In the genomic region with DNA sequence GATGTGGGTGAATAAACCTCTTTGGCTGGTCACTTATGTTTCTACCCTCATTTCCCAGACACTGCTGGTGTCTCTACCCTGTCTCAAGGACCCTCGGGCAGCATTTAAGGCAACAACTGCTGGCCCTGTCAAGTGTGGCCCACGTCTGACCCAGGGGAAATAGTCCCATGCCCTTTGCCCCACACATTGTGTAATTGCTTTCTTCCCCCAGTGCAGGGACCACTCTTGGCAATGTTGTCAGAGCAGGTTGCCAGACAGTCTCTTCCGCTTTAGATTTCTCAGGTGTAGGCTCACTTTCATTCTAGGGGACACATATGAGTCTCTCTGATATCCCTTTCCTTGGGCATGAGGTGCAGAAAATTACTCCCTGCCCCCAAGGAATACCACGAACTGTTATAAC, we compare ENCODE assay signal across 24 cellular contexts.
"Had no signal": no experiment of that assay in that cellular context is flagged by ENCODE, and none has a peak within 500 bp of the region (broad histone marks: within the 10 kb centered on the region; RNA-seq: fewer than 3 reads in every experiment).

No MANE protein-coding gene starts in this region.

- H3K36me3 ChIP-seq: colonic mucosa, esophagus squamous epithelium, gastroesophageal sphincter, heart left ventricle, left ventricle myocardium inferior, lower lobe of right lung had no signal

- H3K27me3 ChIP-seq: colonic mucosa, esophagus squamous epithelium, foreskin keratinocyte, gastroesophageal sphincter, heart left ventricle, hepatocyte had no signal

- H3K9me3 ChIP-seq: colonic mucosa, esophagus squamous epithelium, gastroesophageal sphincter, left ventricle myocardium inferior, lower lobe of right lung, mucosa of descending colon had no signal

- H3K27ac ChIP-seq: colonic mucosa, epithelial cell of prostate, esophagus squamous epithelium, foreskin keratinocyte, gastroesophageal sphincter, heart left ventricle, hepatocyte, left ventricle myocardium inferior, lower lobe of right lung had no signal

- H3K4me3 ChIP-seq: colonic mucosa, esophagus squamous epithelium, gastroesophageal sphincter, heart left ventricle, hepatocyte, left ventricle myocardium inferior, lower lobe of right lung, mucosa of descending colon had no signal

- H3K4me2 ChIP-seq: hepatocyte had no signal

- DNase-seq: colonic mucosa; cortex of kidney; effector CD8-positive, alpha-beta T cell; effector memory CD8-positive, alpha-beta T cell; endodermal cell; erythroblast; esophagus squamous epithelium; foreskin keratinocyte; heart left ventricle; hypothalamus; immature natural killer cell; islet precursor cell; left cardiac atrium; left ventricle myocardium inferior; lower lobe of right lung; mesenchymal stem cell; mucosa of descending colon; naive B cell had no signal

- H3K79me2 ChIP-seq: hepatocyte had no signal

- ATAC-seq: effector memory CD8-positive, alpha-beta T cell; esophagus mucosa; foreskin keratinocyte; gastroesophageal sphincter; heart left ventricle; mucosa of descending colon had no signal

- H2AFZ ChIP-seq: hepatocyte had no signal

- FAIRE-seq: endometrium, frontal cortex had no signal

- H3K4me1 ChIP-seq: colonic mucosa, foreskin keratinocyte, gastroesophageal sphincter, lower lobe of right lung had no signal
